ENCODE assay signal across 16 cellular contexts in genomic region chr9:126383395-126384104, GRCh38.
"Had no signal": no experiment of that assay in that cellular context is flagged by ENCODE, and none has a peak within 500 bp of the region (broad histone marks: within the 10 kb centered on the region; RNA-seq: fewer than 3 reads in every experiment).

No MANE protein-coding gene starts in this region.

- H3K36me3 Mint-ChIP-seq: naive B cell had no signal

- DNase-seq: activated CD4-positive, alpha-beta T cell treated with anti-CD3 and anti-CD28 coated beads for 4 hours; activated CD8-positive, alpha-beta T cell treated with anti-CD3 and anti-CD28 coated beads, Interleukin-2, amount 10 ng/mL, durations not matched to agents 7 days and 5 days; activated naive CD4-positive, alpha-beta T cell treated with anti-CD3 and anti-CD28 coated beads for 36 hours; central memory CD4-positive, alpha-beta T cell; esophagus squamous epithelium; foreskin keratinocyte; immature natural killer cell; left cardiac atrium; naive B cell; right cardiac atrium; stimulated activated CD4-positive, alpha-beta T cell treated with anti-CD3 and anti-CD28 coated beads, Interleukin-1b, Interleukin-23, amount 100 ng/mL, for 48 hours; stimulated activated naive CD4-positive, alpha-beta T cell; T-helper 9 cell; WERI-Rb-1 had no signal

- H3K9me3 Mint-ChIP-seq: activated naive CD4-positive, alpha-beta T cell treated with anti-CD3 and anti-CD28 coated beads for 36 hours; activated T-helper 17 cell treated with anti-CD3 and anti-CD28 coated beads, Interleukin-2, amount 50 U/mL, for 72 hours; immature natural killer cell; naive B cell had no signal

- H3K4me3 ChIP-seq: esophagus squamous epithelium had no signal

- H3K4me1 Mint-ChIP-seq: activated T-helper 17 cell treated with anti-CD3 and anti-CD28 coated beads, Interleukin-2, amount 50 U/mL, for 72 hours; immature natural killer cell; naive B cell had no signal

- ATAC-seq: activated CD8-positive, alpha-beta T cell treated with anti-CD3 and anti-CD28 coated beads, Interleukin-2, amount 10 ng/mL, durations not matched to agents 7 days and 5 days; activated T-helper 17 cell treated with anti-CD3 and anti-CD28 coated beads, Interleukin-2, amount 50 U/mL, for 72 hours; foreskin keratinocyte; left cardiac atrium; right cardiac atrium had no signal

- H3K27me3 ChIP-seq: esophagus squamous epithelium, foreskin keratinocyte, neutrophil had no signal

- H3K9me3 ChIP-seq: esophagus squamous epithelium, neutrophil had no signal

- H3K27ac Mint-ChIP-seq: activated CD8-positive, alpha-beta T cell treated with anti-CD3 and anti-CD28 coated beads, Interleukin-2, amount 10 ng/mL, durations not matched to agents 7 days and 5 days; activated naive CD4-positive, alpha-beta T cell treated with anti-CD3 and anti-CD28 coated beads for 36 hours; activated T-helper 17 cell treated with anti-CD3 and anti-CD28 coated beads, Interleukin-2, amount 50 U/mL, for 72 hours; immature natural killer cell; naive B cell had no signal

- H3K27me3 Mint-ChIP-seq: activated T-helper 17 cell treated with anti-CD3 and anti-CD28 coated beads, Interleukin-2, amount 50 U/mL, for 72 hours; naive B cell had no signal

- H3K27ac ChIP-seq: esophagus squamous epithelium, foreskin keratinocyte, neutrophil, WERI-Rb-1 had no signal

- H3K4me3 Mint-ChIP-seq: activated CD8-positive, alpha-beta T cell treated with anti-CD3 and anti-CD28 coated beads, Interleukin-2, amount 10 ng/mL, durations not matched to agents 7 days and 5 days; activated naive CD4-positive, alpha-beta T cell treated with anti-CD3 and anti-CD28 coated beads for 36 hours; activated T-helper 17 cell treated with anti-CD3 and anti-CD28 coated beads, Interleukin-2, amount 50 U/mL, for 72 hours; immature natural killer cell; naive B cell had no signal
